1 cellular context compared by ENCODE assay signal in genomic region chr3:183434992-183435391, GRCh38.
A peak's percentile ranks its signal among the peaks of the same experiment; 100 is the strongest.
TF ChIP-seq lines count a peak whose summit lies in the region.

No MANE protein-coding gene starts in this region.

TF ChIP-seq in GM23338, 12 proteins besides CTCF, POLR2A, EP300 and RAD21 (continued from another document):
- TF ChIP-seq ZNF462 (CRISPR knock-in tag; IDR thresholded peaks at IDR 0.05) (peak; percentile 89), ZNF114 (CRISPR knock-in tag; IDR thresholded peaks at IDR 0.05) (no peak), EZH2 (IDR thresholded peaks at IDR 0.05; ENCODE audit: low read depth, unreplicated experiment) (no peak), POLR2AphosphoS5 (IDR thresholded peaks at IDR 0.05; ENCODE audit: low read depth) (no peak), JUNB (IDR thresholded peaks at IDR 0.05; ENCODE audit: unreplicated experiment) (no peak), CREB1 (CRISPR knock-in tag; IDR thresholded peaks at IDR 0.05; ENCODE audit: low read depth) (no peak), NANOG (IDR thresholded peaks at IDR 0.05; ENCODE audit: borderline replicate concordance) (peak; percentile 57; the same call in 1 of the 2 replicates), EZH2phosphoT487 (IDR thresholded peaks at IDR 0.05; ENCODE audit: unreplicated experiment) (no peak)
